1 cellular context compared by ENCODE assay signal in genomic region chr4:73345399-73345975, GRCh38.
TF ChIP-seq lines count a peak whose summit lies in the region.

No MANE protein-coding gene starts in this region.

TF ChIP-seq in HepG2, 621 proteins besides CTCF, POLR2A, EP300 and RAD21 (continued from another document and continues in another):
- TF ChIP-seq ZNF383 (CRISPR knock-in tag; IDR thresholded peaks at IDR 0.05; ENCODE audit: borderline replicate concordance) = no peak
- no peak; the same call in 1 of the 2 replicates for TF ChIP-seq ZBTB43 (CRISPR knock-in tag; conservative IDR thresholded peaks at IDR 0.05)
- TF ChIP-seq POLR2AphosphoS5 (IDR thresholded peaks at IDR 0.05; ENCODE audit: low read depth, low read length) = peak; percentile 61; the same call in 1 of the 2 replicates
- peak; percentile 35; the same call in 1 of the 2 replicates for TF ChIP-seq ZNF264 (CRISPR knock-in tag; IDR thresholded peaks at IDR 0.05)
- TF ChIP-seq PREB (CRISPR knock-in tag; IDR thresholded peaks at IDR 0.05) = no peak
- no peak for TF ChIP-seq ZNF646 (CRISPR knock-in tag; IDR thresholded peaks at IDR 0.05)
- TF ChIP-seq NFYB (CRISPR knock-in tag; IDR thresholded peaks at IDR 0.05) = no peak
- TF ChIP-seq ZNF776 (CRISPR knock-in tag; IDR thresholded peaks at IDR 0.05) = no peak
- no peak for TF ChIP-seq ZNF30 (CRISPR knock-in tag; IDR thresholded peaks at IDR 0.05)
- TF ChIP-seq ZNF276 (CRISPR knock-in tag; IDR thresholded peaks at IDR 0.05; ENCODE audit: low read depth) = no peak
- TF ChIP-seq ZGPAT (CRISPR knock-in tag; IDR thresholded peaks at IDR 0.05) = peak; percentile 69
- TF ChIP-seq ZNF703 (CRISPR knock-in tag; IDR thresholded peaks at IDR 0.05; ENCODE audit: borderline replicate concordance) = no peak
- no peak for TF ChIP-seq ZBTB39 (CRISPR knock-in tag; IDR thresholded peaks at IDR 0.05)
- 0 out of 2 replicates have a peak, but pooled peaks have one; percentile 46 for TF ChIP-seq SRF (IDR thresholded peaks at IDR 0.05; ENCODE audit: low read depth, low read length)
- no peak for TF ChIP-seq KAT2B (IDR thresholded peaks at IDR 0.05; ENCODE audit: borderline replicate concordance, low read depth, low read length)
- no peak for TF ChIP-seq ZNF382 (CRISPR knock-in tag; IDR thresholded peaks at IDR 0.05; ENCODE audit: borderline replicate concordance)
- no peak for TF ChIP-seq GTF2F1 (IDR thresholded peaks at IDR 0.05; ENCODE audit: low read length)
- TF ChIP-seq ATF2 (CRISPR knock-in tag; IDR thresholded peaks at IDR 0.05) = peak; percentile 56
- peak; percentile 20; the same call in 1 of the 2 replicates for TF ChIP-seq SIX1 (CRISPR knock-in tag; IDR thresholded peaks at IDR 0.05; ENCODE audit: borderline replicate concordance)
- peak; percentile 83; the same call in 1 of the 2 replicates for TF ChIP-seq CHD4 (IDR thresholded peaks at IDR 0.05; ENCODE audit: borderline replicate concordance, low read length)
- no peak for TF ChIP-seq ZNF180 (CRISPR knock-in tag; IDR thresholded peaks at IDR 0.05; ENCODE audit: borderline replicate concordance, low read depth)
- TF ChIP-seq ZBTB40 (IDR thresholded peaks at IDR 0.05) = no peak
- no peak; the same call in 1 of the 2 replicates for TF ChIP-seq ZBTB40 (CRISPR knock-in tag; IDR thresholded peaks at IDR 0.05)
- no peak for TF ChIP-seq RFX3 (CRISPR knock-in tag; IDR thresholded peaks at IDR 0.05)
- TF ChIP-seq NR0B2 (CRISPR knock-in tag; IDR thresholded peaks at IDR 0.05) = no peak
- TF ChIP-seq ZBTB3 (CRISPR knock-in tag; IDR thresholded peaks at IDR 0.05; ENCODE audit: borderline replicate concordance, low read depth) = no peak
- no peak for TF ChIP-seq RBM22 (optimal IDR thresholded peaks at IDR 0.05; ENCODE audit: low read length)
